ENCODE assay signal across 8 cellular contexts in the genomic region with DNA sequence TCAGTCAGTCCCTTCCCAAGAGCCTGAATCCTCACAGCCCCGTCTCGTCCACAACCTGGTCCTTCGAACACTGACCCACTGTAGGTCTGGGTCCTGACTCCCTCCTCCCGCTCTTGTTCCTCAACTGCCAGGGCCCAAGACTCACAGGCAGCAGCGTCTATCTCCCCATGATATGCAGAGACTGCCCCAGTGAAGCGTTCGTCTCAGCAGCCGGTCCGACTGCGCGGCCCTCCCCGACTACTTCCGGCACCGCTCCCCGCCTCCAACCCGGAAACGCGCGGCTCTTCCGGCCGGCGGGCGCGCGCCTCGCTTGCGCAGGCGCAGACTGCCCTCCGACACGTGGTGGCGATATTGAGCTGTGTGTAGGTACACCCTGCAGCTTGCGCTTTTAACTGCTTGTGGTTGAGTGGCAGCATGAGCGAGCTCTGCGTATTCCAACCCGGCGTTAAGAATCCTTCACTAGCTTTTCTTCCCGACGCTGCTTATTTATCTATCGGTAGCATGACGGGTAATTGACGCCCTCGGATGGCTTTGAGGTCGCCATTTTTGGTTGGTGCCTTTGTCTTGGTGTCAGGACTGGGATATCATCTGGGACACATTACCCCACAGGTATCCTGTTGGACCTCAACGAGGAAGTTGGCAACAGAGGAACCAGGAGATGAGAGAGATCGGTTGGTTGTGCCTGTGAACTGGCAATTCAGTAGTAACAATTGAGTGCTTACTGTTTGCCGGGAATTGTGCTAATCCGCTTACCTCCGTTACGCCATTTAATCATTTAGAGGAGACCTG. TPM values are rescaled to one million over a fixed set of nuclear protein-coding genes. Genes with fewer than 3 reads are reported as not detected.
A peak's percentile ranks its signal among the peaks of the same experiment; 100 is the strongest.
DNase-seq lines count a peak whose midpoint lies in the region; ATAC-seq and TF ChIP-seq lines count a peak whose summit lies in the region.

TAF12 (minus strand) TSS at position 221 of the 789 bp plus-strand sequence. CDS start 20,986 bp downstream, outside the sequence.

- peak within 1 kb of the TSS; percentile 94 for H3K27ac Mint-ChIP-seq in activated CD8-positive, alpha-beta memory T cell treated with anti-CD3 and anti-CD28 coated beads, Interleukin-2, amount 10 ng/mL, durations not matched to agents 7 days and 5 days
- H3K27ac Mint-ChIP-seq in endodermal cell (peak within 1 kb of the TSS; percentile 98), mesothelial cell of epicardium (peak within 1 kb of the TSS; percentile 98)

- peaks cover 4% of the 10 kb centered on the region for H3K36me3 Mint-ChIP-seq in activated CD8-positive, alpha-beta memory T cell treated with anti-CD3 and anti-CD28 coated beads, Interleukin-2, amount 10 ng/mL, durations not matched to agents 7 days and 5 days
- H3K36me3 Mint-ChIP-seq in endodermal cell (ENCODE audit: low read depth) (no peaks in the 10 kb centered on the region), mesothelial cell of epicardium (no peaks in the 10 kb centered on the region)

- in situ Hi-C loops in Caki2 (cut with HindIII; ENCODE audit: low pct_unique_long_range_greater_than_20kb, low sequenced_read_pairs): no loop called here

- WGBS in endodermal cell (ENCODE audit: insufficient coverage in 1 of 2, insufficient read length in 1 of 2), 2 experiments: 5 to 8% methylated on average over 45 to 49 of the region's 49 CpGs

- no peaks in the 10 kb centered on the region for H3K27me3 ChIP-seq in endodermal cell (ENCODE audit: control insufficient read depth, insufficient read depth, low read length, poor library complexity, severe bottlenecking)

- H3K9me3 Mint-ChIP-seq in activated CD8-positive, alpha-beta memory T cell treated with anti-CD3 and anti-CD28 coated beads, Interleukin-2, amount 10 ng/mL, durations not matched to agents 7 days and 5 days (ENCODE audit: low read depth): no peaks in the 10 kb centered on the region
- H3K9me3 Mint-ChIP-seq in endodermal cell (no peaks in the 10 kb centered on the region), mesothelial cell of epicardium (no peaks in the 10 kb centered on the region)

- TF ChIP-seq CTCF in endodermal cell (conservative IDR thresholded peaks at IDR 0.05): peak; percentile 50
- TF ChIP-seq CTCF in mesothelial cell of epicardium (IDR thresholded peaks at IDR 0.05; ENCODE audit: unreplicated experiment): no peak

- no peaks in the 10 kb centered on the region for H3K36me3 ChIP-seq in endodermal cell (ENCODE audit: control insufficient read depth, insufficient read depth, low read length)

- peak within 1 kb of the TSS; percentile 96 for H3K4me3 ChIP-seq in endodermal cell (ENCODE audit: low read length)

- H3K4me1 Mint-ChIP-seq in activated CD8-positive, alpha-beta memory T cell treated with anti-CD3 and anti-CD28 coated beads, Interleukin-2, amount 10 ng/mL, durations not matched to agents 7 days and 5 days: peaks cover 49% of the 10 kb centered on the region
- H3K4me1 Mint-ChIP-seq in endodermal cell (peaks cover 28% of the 10 kb centered on the region), mesothelial cell of epicardium (peaks cover 28% of the 10 kb centered on the region)

- H3K9me3 ChIP-seq in endodermal cell (ENCODE audit: control insufficient read depth, low read length): no peaks in the 10 kb centered on the region

- CTCF ChIA-PET in activated CD8-positive, alpha-beta memory T cell treated with anti-CD3 and anti-CD28 coated beads, Interleukin-2, amount 10 ng/mL, durations not matched to agents 7 days and 5 days (lab: Charles Lee): interaction anchor here (0.8 to 3.7 kb wide), 15 partner anchors 26 to 623 kb away, joined by 3 to 31 read pairs (median 4); partner anchors contain the start of genes GMEB1, MED18, SRSF4 and YTHDF2

- no peaks in the 10 kb centered on the region for H3K27me3 Mint-ChIP-seq in activated CD8-positive, alpha-beta memory T cell treated with anti-CD3 and anti-CD28 coated beads, Interleukin-2, amount 10 ng/mL, durations not matched to agents 7 days and 5 days
- H3K27me3 Mint-ChIP-seq in endodermal cell (ENCODE audit: insufficient read depth) (no peaks in the 10 kb centered on the region), mesothelial cell of epicardium (ENCODE audit: low read depth) (no peaks in the 10 kb centered on the region)

- peak within 1 kb of the TSS; percentile 94 for H3K9ac ChIP-seq in endodermal cell (ENCODE audit: extremely low read depth, low read length, poor library complexity, severe bottlenecking)

- peak within 1 kb of the TSS; percentile 84 for H3K27ac ChIP-seq in endodermal cell (ENCODE audit: low read depth, low read length)

- H3K4me3 Mint-ChIP-seq in activated CD8-positive, alpha-beta memory T cell treated with anti-CD3 and anti-CD28 coated beads, Interleukin-2, amount 10 ng/mL, durations not matched to agents 7 days and 5 days: peak within 1 kb of the TSS; percentile 97
- H3K4me3 Mint-ChIP-seq in endodermal cell: peak within 1 kb of the TSS; percentile 99
- H3K4me3 Mint-ChIP-seq in mesothelial cell of epicardium: peak within 1 kb of the TSS; percentile 99

- peak; percentile 63 for ATAC-seq in GM21367 (IDR thresholded peaks at IDR 0.05; ENCODE audit: unreplicated experiment)
- ATAC-seq in activated CD8-positive, alpha-beta memory T cell treated with anti-CD3 and anti-CD28 coated beads, Interleukin-2, amount 10 ng/mL, durations not matched to agents 7 days and 5 days: peak; percentile 89

- no peaks in the 10 kb centered on the region for H3K4me1 ChIP-seq in endodermal cell (ENCODE audit: control insufficient read depth, insufficient read depth, low read length)

- DNase-seq in Caki2 (ENCODE audit: low read depth) (peak; percentile 98), HUDEP-2 (lab: John Stamatoyannopoulos, UW; ENCODE audit: unreplicated experiment in 76 of 76) (peak in 75 of 76 experiments; percentile 31 to 94 (median 89)), NOMO-1 treated with dmso at 0.1 percent for 144 hours (lab: John Stamatoyannopoulos, UW; ENCODE audit: unreplicated experiment) (peak; percentile 94), endodermal cell (peak; percentile 97), mesothelial cell of epicardium (ENCODE audit: low spot score in 2 of 2, unreplicated experiment in 2 of 2) (peak; percentile 87 to 88)
- DNase-seq in activated CD8-positive, alpha-beta memory T cell treated with anti-CD3 and anti-CD28 coated beads, Interleukin-2, amount 10 ng/mL, durations not matched to agents 7 days and 5 days: peak; percentile 95
- peak; percentile 87 to 91 for DNase-seq in stimulated activated CD8-positive, alpha-beta memory T cell treated with anti-CD3 and anti-CD28 coated beads, Interleukin-15, amount 100 ng/mL, for 48 hours (ENCODE audit: low read depth in 2 of 2)

RNA-seq across cellular contexts. Expression of gene TAF12, which starts in this region (rescaled TPM):
- total RNA-seq in Caki2 (2014; rRNA removed; shearing (Covaris generic); ENCODE audit: low replicate concordance): 19.7 and 27.3 TPM in 2 replicates
- 10 to 100 TPM; 30.4 to 33.0 TPM for total RNA-seq in activated CD8-positive, alpha-beta memory T cell treated with anti-CD3 and anti-CD28 coated beads, Interleukin-2, amount 10 ng/mL, durations not matched to agents 7 days and 5 days
- total RNA-seq in endodermal cell (10 to 100 TPM; 29.3 to 39.5 TPM), mesothelial cell of epicardium (16.7 to 18.4 TPM (median 17.7 TPM) in 3 replicates)
- 26.1 TPM for polyA plus RNA-seq in endodermal cell (2013, experiment 1 of 2)
- 24.0 TPM for polyA plus RNA-seq in endodermal cell (2013, experiment 2 of 2)

Comparison
In these comparisons a context has a peak if more than half of its experiments do, and no peak if none do; other contexts are left out.
1. Peak in every context shown above with its lines: DNase-seq, ATAC-seq, H3K4me3 ChIP-seq and H3K27ac ChIP-seq.